In genomic region chr2:26245231-26245732, GRCh38 we compare ENCODE assay signal across 8 cellular contexts. TPM values are rescaled to one million over a fixed set of nuclear protein-coding genes. Genes with fewer than 3 reads are reported as not detected.
DNase-seq lines count a peak whose midpoint lies in the region; ATAC-seq and TF ChIP-seq lines count a peak whose summit lies in the region.

No MANE protein-coding gene starts in this region.

- H3K27ac ChIP-seq in gastroesophageal sphincter, result peak overlapping the region; percentile 89 to 99 (median 96)
- H3K27ac ChIP-seq in transverse colon, result peak overlapping the region; percentile 86 to 97 (median 92)

- H3K27me3 ChIP-seq in gastroesophageal sphincter (no peaks in the 10 kb centered on the region), transverse colon (no peaks in the 10 kb centered on the region)

- no peaks in the 10 kb centered on the region for H3K27me3 Mint-ChIP-seq in osteocyte (ENCODE audit: unreplicated experiment)

- H3K9me3 ChIP-seq in gastroesophageal sphincter (no peaks in the 10 kb centered on the region), transverse colon (no peaks in the 10 kb centered on the region)

- peaks cover 38% of the 10 kb centered on the region for H3K4me1 Mint-ChIP-seq in osteocyte (ENCODE audit: unreplicated experiment)

- H3K36me3 ChIP-seq in gastroesophageal sphincter (no peaks in the 10 kb centered on the region), transverse colon (no peaks in the 10 kb centered on the region)

- H3K9me3 Mint-ChIP-seq in osteocyte (ENCODE audit: unreplicated experiment), result no peaks in the 10 kb centered on the region

- ATAC-seq in HG02623 (IDR thresholded peaks at IDR 0.05; ENCODE audit: unreplicated experiment) (peak; percentile 15), gastroesophageal sphincter (peak; percentile 36)

- DNase-seq in NCI-H1105 treated with DMSO at 0.1 percent for 48 hours (lab: John Stamatoyannopoulos, UW) (peak; percentile 24), NCI-H1105 (lab: John Stamatoyannopoulos, UW) (no peak), NCI-H526 (lab: John Stamatoyannopoulos, UW) (peak; percentile 45 to 63), activated T-helper 1 cell treated with Interleukin-2 at 50 U/mL for 16 hours (ENCODE audit: low read depth) (peak; percentile 8), osteocyte (ENCODE audit: extremely low spot score, unreplicated experiment) (no peak), transverse colon (peak; percentile 66)

- TF ChIP-seq CTCF in gastroesophageal sphincter (IDR thresholded peaks at IDR 0.05) (no peak), osteocyte (IDR thresholded peaks at IDR 0.05) (no peak), transverse colon (IDR thresholded peaks at IDR 0.05) (no peak)

- in situ Hi-C loops in transverse colon (cut with MboI; ENCODE audit: low pct_ligation_motif_present in 1 of 4, low pct_unique_long_range_greater_than_20kb in 1 of 4, low sequenced_read_pairs in 3 of 4), result loop anchor here in 1 of 4 donors (25.0 kb wide), 1 partner anchor 92 kb away; the partner anchor contains the start of genes ADGRF3 and SELENOI

- no peaks in the 10 kb centered on the region for H3K36me3 Mint-ChIP-seq in osteocyte (ENCODE audit: unreplicated experiment)

- TF ChIP-seq POLR2A in gastroesophageal sphincter (IDR thresholded peaks at IDR 0.05), result no peak
- no peak for TF ChIP-seq POLR2A in transverse colon (IDR thresholded peaks at IDR 0.05)

- 0% methylated on average over 3 to 15 of the region's 21 CpGs for WGBS in gastroesophageal sphincter (ENCODE audit: low coverage in 1 of 2), 2 donors
- 0% methylated on average over 1 to 21 of the region's 21 CpGs for WGBS in transverse colon (ENCODE audit: low coverage in 1 of 2), 2 donors

- H3K4me3 ChIP-seq in gastroesophageal sphincter (peak overlapping the region; percentile 65 to 93), transverse colon (peak overlapping the region; percentile 73 to 90 (median 78))

- intact Hi-C loops in transverse colon (cut with DNase I; ENCODE audit: low total_unique reads), result loop anchor here (2.0 kb wide), 1 partner anchor 54 kb away; no protein-coding TSS in a partner anchor

- H3K4me1 ChIP-seq in gastroesophageal sphincter (peaks cover 0 to 83% (median 25%) of the 10 kb centered on the region in 3 donors), transverse colon (peaks cover 19 to 65% (median 45%) of the 10 kb centered on the region in 4 donors)

- peak overlapping the region; percentile 100 for H3K4me3 Mint-ChIP-seq in osteocyte (ENCODE audit: unreplicated experiment)

- TF ChIP-seq EP300 in gastroesophageal sphincter (IDR thresholded peaks at IDR 0.05) (no peak), transverse colon (IDR thresholded peaks at IDR 0.05; ENCODE audit: low read depth) (no peak)

- peak overlapping the region; percentile 100 for H3K27ac Mint-ChIP-seq in osteocyte (ENCODE audit: unreplicated experiment)

RNA-seq across cellular contexts. Expression of gene HADHB, which starts 0.5 kb away (rescaled TPM):
- total RNA-seq in gastroesophageal sphincter (100 to 1,000 TPM; 127 to 358 (median 218) TPM), osteocyte (93.1 and 98.5 TPM in 2 replicates), transverse colon (100 to 1,000 TPM in 2 of 4 donors, 10 to 100 TPM in 2; 53.1 to 182 (median 133) TPM)

RNA-seq across cellular contexts. Expression of gene HADHA, which starts 0.8 kb away (rescaled TPM):
- total RNA-seq in gastroesophageal sphincter (100 to 1,000 TPM; 154 to 277 (median 186) TPM), osteocyte (114 and 124 TPM in 2 replicates), transverse colon (100 to 1,000 TPM in 2 of 4 donors, 10 to 100 TPM in 2; 92.8 to 233 (median 142) TPM)

Comparison
In these comparisons a context has a peak if more than half of its experiments do, and no peak if none do; other contexts are left out.
1. DNase-seq: peak in NCI-H1105 treated with DMSO at 0.1 percent for 48 hours (single experiment), NCI-H526 (2 of 2), activated T-helper 1 cell treated with Interleukin-2 at 50 U/mL for 16 hours (single experiment) and transverse colon (single experiment); none in NCI-H1105 (single experiment) and osteocyte (single experiment).